In genomic region chr1:10379676-10380075, GRCh38 we compare ENCODE assay signal across 18 cellular contexts. TPM values are rescaled to one million over a fixed set of nuclear protein-coding genes. Genes with fewer than 3 reads are reported as not detected.
DNase-seq lines count a peak whose midpoint lies in the region; TF ChIP-seq lines count a peak whose summit lies in the region.
"Had no signal": no experiment of that assay in that cellular context is flagged by ENCODE, and none has a peak within 500 bp of the region (broad histone marks: within the 10 kb centered on the region; RNA-seq: fewer than 3 reads in every experiment).

No MANE protein-coding gene starts in this region.

- no peak for DNase-seq in HL-60 (ENCODE audit: low read depth in 1 of 2, low spot score in 1 of 2)
- DNase-seq in testis: no peak
- DNase-seq in NOMO-1 treated with DMSO at 0.1 percent for 48 hours (lab: John Stamatoyannopoulos, UW; ENCODE audit: unreplicated experiment): no peak
- DNase-seq in superior temporal gyrus (ENCODE audit: extremely low spot score): no peak
- no peak for DNase-seq in T-helper 2 cell treated with Interferon-gamma antibody and Interleukin-4, amounts not matched to agents 5 μg/mL and 100 μg/mL, for 36 hours (ENCODE audit: low spot score)
- DNase-seq: CD8-positive, alpha-beta memory T cell; DMS53; EL; NCI-H1417 treated with DMSO at 0.1 percent for 48 hours; NCI-H187 treated with DMSO at 0.1 percent for 48 hours; NCI-H226; NCI-H524; NCI-H82; SJCRH30 had no signal

- no peaks in the 10 kb centered on the region for H3K9me3 Mint-ChIP-seq in dendritic cell treated with granulocyte-macrophage colony-stimulating factor and Interleukin-4, amounts not matched to agents 40 ng/mL and 50 ng/mL, for 4 days
- no peaks in the 10 kb centered on the region for H3K9me3 Mint-ChIP-seq in T-helper 2 cell treated with Interferon-gamma antibody and Interleukin-4, amounts not matched to agents 5 μg/mL and 100 μg/mL, for 36 hours
- H3K9me3 Mint-ChIP-seq: CD8-positive, alpha-beta memory T cell had no signal

- intact Hi-C loops in dendritic cell treated with granulocyte-macrophage colony-stimulating factor and Interleukin-4, amounts not matched to agents 40 ng/mL and 50 ng/mL, for 4 days (cut with micrococcal nuclease): no loop called here
- intact Hi-C loops in testis (cut with DNase I; ENCODE audit: low total_unique reads): loop anchor here (5.0 kb wide), 1 partner anchor 48 kb away; no protein-coding TSS in a partner anchor

- no peaks in the 10 kb centered on the region for H3K9me3 ChIP-seq in neutrophil
- no peaks in the 10 kb centered on the region for H3K9me3 ChIP-seq in testis
- H3K9me3 ChIP-seq: BLaER1, SJCRH30 had no signal

- H3K4me3 ChIP-seq in HL-60 (replicated peaks; ENCODE audit: insufficient read depth, low read length): no peak overlapping the region
- no peak overlapping the region for H3K4me3 ChIP-seq in neutrophil (ENCODE audit: low read depth in 1 of 2, low read length in 1 of 2)
- H3K4me3 ChIP-seq in testis: no peak overlapping the region
- H3K4me3 ChIP-seq: BLaER1, GM12878, SJCRH30 had no signal

- H3K36me3 ChIP-seq in neutrophil: peaks cover 48% of the 10 kb centered on the region
- no peaks in the 10 kb centered on the region for H3K36me3 ChIP-seq in testis (ENCODE audit: low read depth, missing control alignments)

- WGBS in testis, 2 donors: 93 to 98% methylated on average over 5 to 6 of the region's 6 CpGs

- H3K27ac Mint-ChIP-seq in dendritic cell treated with granulocyte-macrophage colony-stimulating factor and Interleukin-4, amounts not matched to agents 40 ng/mL and 50 ng/mL, for 4 days: peak overlapping the region; percentile 45
- H3K27ac Mint-ChIP-seq in T-helper 2 cell treated with Interferon-gamma antibody and Interleukin-4, amounts not matched to agents 5 μg/mL and 100 μg/mL, for 36 hours: no peak overlapping the region

- H3K27ac ChIP-seq in HL-60 (replicated peaks) (peak overlapping the region; percentile 71), neutrophil (peak overlapping the region; percentile 93), testis (peak overlapping the region; percentile 14 to 72)
- H3K27ac ChIP-seq: BLaER1, SJCRH30 had no signal

- H3K27me3 ChIP-seq in HL-60 (ENCODE audit: insufficient read depth, poor library complexity, severe bottlenecking) (no peaks in the 10 kb centered on the region), neutrophil (no peaks in the 10 kb centered on the region), testis (no peaks in the 10 kb centered on the region)
- H3K27me3 ChIP-seq: BLaER1, SJCRH30 had no signal

- no peak overlapping the region for H3K4me3 Mint-ChIP-seq in dendritic cell treated with granulocyte-macrophage colony-stimulating factor and Interleukin-4, amounts not matched to agents 40 ng/mL and 50 ng/mL, for 4 days
- no peak overlapping the region for H3K4me3 Mint-ChIP-seq in T-helper 2 cell treated with Interferon-gamma antibody and Interleukin-4, amounts not matched to agents 5 μg/mL and 100 μg/mL, for 36 hours
- H3K4me3 Mint-ChIP-seq: CD8-positive, alpha-beta memory T cell had no signal

- peaks cover 47% of the 10 kb centered on the region for H3K4me1 Mint-ChIP-seq in dendritic cell treated with granulocyte-macrophage colony-stimulating factor and Interleukin-4, amounts not matched to agents 40 ng/mL and 50 ng/mL, for 4 days (ENCODE audit: low read depth)
- no peaks in the 10 kb centered on the region for H3K4me1 Mint-ChIP-seq in T-helper 2 cell treated with Interferon-gamma antibody and Interleukin-4, amounts not matched to agents 5 μg/mL and 100 μg/mL, for 36 hours (ENCODE audit: low read depth)
- H3K4me1 Mint-ChIP-seq: CD8-positive, alpha-beta memory T cell had no signal

- TF ChIP-seq CTCF in HL-60 (IDR thresholded peaks at IDR 0.05; ENCODE audit: insufficient read depth, low read length) (no peak), neutrophil (IDR thresholded peaks at IDR 0.05) (no peak), testis (IDR thresholded peaks at IDR 0.05) (no peak)

- no peak for TF ChIP-seq POLR2A in testis (IDR thresholded peaks at IDR 0.05)

- H3K4me1 ChIP-seq in neutrophil (ENCODE audit: control insufficient read depth in 1 of 2, insufficient read depth in 1 of 2, low read depth in 1 of 2, low read length in 1 of 2) (peaks cover 33 to 35% of the 10 kb centered on the region in 2 experiments), testis (peaks cover 33% of the 10 kb centered on the region)
- H3K4me1 ChIP-seq: BLaER1 had no signal

- H3K36me3 Mint-ChIP-seq in dendritic cell treated with granulocyte-macrophage colony-stimulating factor and Interleukin-4, amounts not matched to agents 40 ng/mL and 50 ng/mL, for 4 days (ENCODE audit: low read depth): peaks cover 79% of the 10 kb centered on the region
- H3K36me3 Mint-ChIP-seq in T-helper 2 cell treated with Interferon-gamma antibody and Interleukin-4, amounts not matched to agents 5 μg/mL and 100 μg/mL, for 36 hours (ENCODE audit: low read depth): peaks cover 3% of the 10 kb centered on the region

- no peaks in the 10 kb centered on the region for H3K27me3 Mint-ChIP-seq in dendritic cell treated with granulocyte-macrophage colony-stimulating factor and Interleukin-4, amounts not matched to agents 40 ng/mL and 50 ng/mL, for 4 days
- H3K27me3 Mint-ChIP-seq in T-helper 2 cell treated with Interferon-gamma antibody and Interleukin-4, amounts not matched to agents 5 μg/mL and 100 μg/mL, for 36 hours (ENCODE audit: low read depth): no peaks in the 10 kb centered on the region
- H3K27me3 Mint-ChIP-seq: CD8-positive, alpha-beta memory T cell had no signal

RNA-seq across cellular contexts. Expression of gene PGD, which starts 19.2 kb away (rescaled TPM):
- total RNA-seq in testis: 100 to 1,000 TPM; 209 to 241 TPM
- 208 TPM for polyA plus RNA-seq in testis (ENCODE audit: insufficient read depth, low read depth, low replicate concordance)

RNA-seq across cellular contexts. Expression of gene CENPS, which starts 50.6 kb away (rescaled TPM):
- 10 to 100 TPM; 26.4 to 49.6 TPM for total RNA-seq in testis
- 125 TPM for polyA plus RNA-seq in testis (ENCODE audit: insufficient read depth, low read depth, low replicate concordance)

Comparison
In these comparisons a context has a peak if more than half of its experiments do, and no peak if none do; other contexts are left out.
1. H3K27ac ChIP-seq: peak in every context shown above with its lines; median percentile 93 in neutrophil; 71 in HL-60; 43 in testis.